In the genomic region with DNA sequence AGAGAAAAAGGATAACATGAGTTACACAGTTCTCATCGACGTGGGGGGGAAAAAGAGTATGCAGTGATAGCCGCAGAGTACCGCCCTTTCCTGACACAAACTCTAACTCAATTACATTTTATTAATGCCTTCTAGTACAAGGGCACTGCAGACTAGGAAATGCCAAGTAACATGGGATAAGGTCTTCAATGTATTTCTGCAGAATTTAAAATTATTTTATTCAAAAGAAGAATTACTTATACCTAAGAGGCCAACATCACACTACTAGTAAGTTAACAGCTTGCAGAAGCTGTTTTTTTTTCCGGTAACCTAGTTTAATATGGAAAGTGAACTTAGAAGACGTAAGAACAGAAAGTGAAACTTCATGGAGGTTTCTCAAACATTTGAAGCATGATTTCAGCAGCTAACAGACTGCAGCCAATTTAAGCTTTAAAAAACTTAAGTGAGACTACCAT, we compare ENCODE assay signal across 8 cellular contexts. TPM values are rescaled to one million over a fixed set of nuclear protein-coding genes. Genes with fewer than 3 reads are reported as not detected.
A peak's percentile ranks its signal among the peaks of the same experiment; 100 is the strongest.
DNase-seq lines count a peak whose midpoint lies in the region; ATAC-seq, FAIRE-seq and TF ChIP-seq lines count a peak whose summit lies in the region.

No MANE protein-coding gene starts in this region.

- TF ChIP-seq RAD21 in GM12878 (IDR thresholded peaks at IDR 0.05; ENCODE audit: insufficient read depth, low read depth, low read length): no peak

- H3K79me2 ChIP-seq in Loucy (ENCODE audit: insufficient read depth, low read length) (peaks cover 85% of the 10 kb centered on the region), GM12878 (ENCODE audit: control insufficient read depth, insufficient read depth, low read length) (peaks cover 66% of the 10 kb centered on the region)

- H3K27ac ChIP-seq in GM12878 (ENCODE audit: control insufficient read depth, insufficient read depth): peak overlapping the region; percentile 77
- no peak overlapping the region for H3K27ac ChIP-seq in testis
- H3K27ac ChIP-seq in dorsolateral prefrontal cortex: peak overlapping the region in 5 of 59 donors; percentile 9 to 36 (median 21)

- TF ChIP-seq POLR2A in GM12878 (IDR thresholded peaks at IDR 0.05; ENCODE audit: low read depth, low read length) (no peak), testis (IDR thresholded peaks at IDR 0.05) (no peak)

- H3K9ac ChIP-seq in Loucy (ENCODE audit: low read depth, low read length, poor library complexity, severe bottlenecking) (peak overlapping the region; percentile 58), GM12878 (ENCODE audit: control insufficient read depth, insufficient read depth, low read length) (peak overlapping the region; percentile 54; the same call in 1 of the 2 replicates)

- CTCF ChIA-PET in GM12878 (lab: Yijun Ruan, JAX): interaction anchor here (1.0 to 6.1 kb wide), 7 partner anchors 9 to 92 kb away, joined by 3 to 59 read pairs (median 5); no protein-coding TSS in a partner anchor

- BruUV-seq in GM12878 (replicated peaks; lab: Mats Ljungman, UMichigan): no TSS peak

- peak overlapping the region; percentile 81 to 91 for H3K27ac Mint-ChIP-seq in natural killer cell treated with Interleukin-12 subunit alpha and Interleukin-12 subunit beta and Interleukin-15 and Interleukin-18, amount 100 ng/mL, for 72 hours

- H3K36me3 Mint-ChIP-seq in natural killer cell treated with Interleukin-12 subunit alpha and Interleukin-12 subunit beta and Interleukin-15 and Interleukin-18, amount 100 ng/mL, for 72 hours: peaks cover 24% of the 10 kb centered on the region

- SMC1A ChIA-PET in GM12878 (lab: Charles Lee; ENCODE audit: uncharacterized antibody, unreplicated experiment): interaction anchor here (0.7 to 9.5 kb wide), 16 partner anchors 8 to 59 kb away, joined by 3 to 131 read pairs (median 4); a partner anchor contains a TSS

- POLR2A ChIA-PET in GM12878 (lab: Charles Lee): interaction anchor here (0.9 to 7.0 kb wide), 5 partner anchors 18 to 53 kb away, joined by 3 to 96 read pairs (median 4); no protein-coding TSS in a partner anchor

- H3K4me1 ChIP-seq in Loucy (ENCODE audit: insufficient read depth, low read length, poor library complexity, severe bottlenecking): peaks cover 44% of the 10 kb centered on the region
- peaks cover 16% of the 10 kb centered on the region for H3K4me1 ChIP-seq in GM12878 (ENCODE audit: control insufficient read depth, insufficient read depth, low read length)
- H3K4me1 ChIP-seq in testis: peaks cover 27% of the 10 kb centered on the region

- no peak for TF ChIP-seq EP300 in GM12878 (IDR thresholded peaks at IDR 0.05; ENCODE audit: borderline replicate concordance in 1 of 2, control insufficient read depth in 1 of 2, low read depth in 2 of 2, low read length in 2 of 2)

- H3K4me3 ChIP-seq in Loucy (ENCODE audit: low read length, poor library complexity, severe bottlenecking) (peak overlapping the region; percentile 82), GM12878 (peak overlapping the region; percentile 86), testis (no peak overlapping the region), dorsolateral prefrontal cortex (peak overlapping the region in 28 of 59 donors; percentile 0 to 39 (median 16))

- H4K20me1 ChIP-seq in Loucy (ENCODE audit: insufficient read depth, low read length, poor library complexity, severe bottlenecking) (peaks cover 70% of the 10 kb centered on the region), GM12878 (ENCODE audit: control insufficient read depth, insufficient read depth) (no peaks in the 10 kb centered on the region)

- peak; percentile 70 for FAIRE-seq in GM12878 (lab: Jason Lieb, UNC)

- under 1% methylated on average over 6 of the region's 6 CpGs for WGBS in GM12878 (ENCODE audit: insufficient coverage, insufficient replicate concordance, low lambda C conversion rate, missing lambda C conversion rate)
- WGBS in testis, 2 donors: 42 to 48% methylated on average over 6 of the region's 6 CpGs

- RAD21 ChIA-PET in GM12878 (lab: Charles Lee; ENCODE audit: unreplicated experiment): interaction anchor here (0.6 to 3.1 kb wide), 9 partner anchors 21 to 199 kb away, joined by 3 to 47 read pairs (median 5); no protein-coding TSS in a partner anchor

- no peaks in the 10 kb centered on the region for H3K9me3 Mint-ChIP-seq in natural killer cell treated with Interleukin-12 subunit alpha and Interleukin-12 subunit beta and Interleukin-15 and Interleukin-18, amount 100 ng/mL, for 72 hours

- H3K27me3 ChIP-seq in Loucy (ENCODE audit: insufficient read depth, low read length, poor library complexity, severe bottlenecking) (no peaks in the 10 kb centered on the region), GM12878 (replicated peaks in 1 of 2; ENCODE audit: control insufficient read depth in 2 of 2, insufficient read depth in 2 of 2, low read length in 1 of 2) (no peaks in the 10 kb centered on the region), testis (no peaks in the 10 kb centered on the region), dorsolateral prefrontal cortex (no peaks in the 10 kb centered on the region)

- ATAC-seq in GM12878 (peak; percentile 28), GM19023 (IDR thresholded peaks at IDR 0.05; ENCODE audit: unreplicated experiment) (no peak)
- ATAC-seq in natural killer cell treated with Interleukin-12 subunit alpha and Interleukin-12 subunit beta and Interleukin-15 and Interleukin-18, amount 100 ng/mL, for 72 hours: no peak

- in situ Hi-C loops in GM12878 (cut with MboI): no loop called here

- H3K4me1 Mint-ChIP-seq in natural killer cell treated with Interleukin-12 subunit alpha and Interleukin-12 subunit beta and Interleukin-15 and Interleukin-18, amount 100 ng/mL, for 72 hours (ENCODE audit: low read depth in 2 of 2): peaks cover 41 to 52% of the 10 kb centered on the region in 2 donors

- intact Hi-C loops in GM12878 (cut with micrococcal nuclease; ENCODE audit: unreplicated experiment) (loop anchor here (1.0 kb wide), 2 partner anchors 22 to 55 kb away; a partner anchor contains a TSS), testis (cut with DNase I; ENCODE audit: low total_unique reads) (no loop called here), dorsolateral prefrontal cortex (cut with DNase I) (loop anchor here (5.0 to 10.0 kb wide), 2 partner anchors 56 to 826 kb away; a partner anchor contains a TSS)

- H3F3A ChIP-seq in Loucy (ENCODE audit: low read depth): peaks cover 9% of the 10 kb centered on the region; the same call in 1 of the 2 replicates

- H3K4me2 ChIP-seq in Loucy (ENCODE audit: low read depth, low read length, poor library complexity, severe bottlenecking) (peak overlapping the region; percentile 96), GM12878 (ENCODE audit: control insufficient read depth, insufficient read depth) (peak overlapping the region; percentile 95)

- no peaks in the 10 kb centered on the region for H3K9me3 ChIP-seq in Loucy (ENCODE audit: insufficient read depth, low read depth, low read length)
- no peaks in the 10 kb centered on the region for H3K9me3 ChIP-seq in GM12878 (replicated peaks; ENCODE audit: control insufficient read depth, insufficient read depth, low read length)
- H3K9me3 ChIP-seq in testis: no peaks in the 10 kb centered on the region

- H3K9me2 ChIP-seq in Loucy (replicated peaks; ENCODE audit: low read depth, low read length): no peaks in the 10 kb centered on the region

- H3K4me3 Mint-ChIP-seq in natural killer cell treated with Interleukin-12 subunit alpha and Interleukin-12 subunit beta and Interleukin-15 and Interleukin-18, amount 100 ng/mL, for 72 hours: peak overlapping the region; percentile 81

- TF ChIP-seq CTCF in Loucy (conservative IDR thresholded peaks at IDR 0.05; ENCODE audit: low read length) (no peak), GM12878 (IDR thresholded peaks at IDR 0.05 in 2 of 3, conservative IDR thresholded peaks at IDR 0.05 in 1 of 3; ENCODE audit: control insufficient read depth in 2 of 3, extremely low read depth in 1 of 3, insufficient read depth in 1 of 3, low read depth in 3 of 3, low read length in 3 of 3) (no peak), testis (IDR thresholded peaks at IDR 0.05) (no peak), dorsolateral prefrontal cortex (IDR thresholded peaks at IDR 0.05 in 54 of 56, conservative IDR thresholded peaks at IDR 0.05 in 2 of 56; ENCODE audit: low read depth in 1 of 56, partially characterized antibody in 56 of 56) (no peak)

- H3K36me3 ChIP-seq in Loucy (ENCODE audit: insufficient read depth, low read length): peaks cover 22% of the 10 kb centered on the region
- H3K36me3 ChIP-seq in GM12878 (ENCODE audit: control insufficient read depth in 2 of 2, insufficient read depth in 2 of 2, low read length in 1 of 2): peaks cover 3 to 21% of the 10 kb centered on the region in 2 experiments; a peak in 3 of 4 replicates
- no peaks in the 10 kb centered on the region for H3K36me3 ChIP-seq in testis (ENCODE audit: low read depth, missing control alignments)

- DNase-seq in Daoy (ENCODE audit: low read depth) (peak; percentile 71), GM12878 (ENCODE audit: low read depth, low spot score) (no peak), testis (no peak), dorsolateral prefrontal cortex (no peak)
- DNase-seq in natural killer cell treated with Interleukin-12 subunit alpha and Interleukin-12 subunit beta and Interleukin-15 and Interleukin-18, amount 100 ng/mL, for 72 hours (ENCODE audit: low spot score): peak; percentile 69
- DNase-seq in effector CD8-positive, alpha-beta T cell (lab: John Stamatoyannopoulos, UW): no peak

- no peaks in the 10 kb centered on the region for H3K27me3 Mint-ChIP-seq in natural killer cell treated with Interleukin-12 subunit alpha and Interleukin-12 subunit beta and Interleukin-15 and Interleukin-18, amount 100 ng/mL, for 72 hours

- H2AFZ ChIP-seq in Loucy (ENCODE audit: low read length): no peak overlapping the region
- no peak overlapping the region for H2AFZ ChIP-seq in GM12878 (ENCODE audit: control insufficient read depth, low read depth, low read length)

RNA-seq across cellular contexts. Expression of a gene that starts 3.9 kb away (rescaled TPM):
- total RNA-seq in Daoy (2014; rRNA removed; shearing (Covaris generic)): 30.4 and 37.1 TPM in 2 replicates
- 213 and 214 TPM in 2 replicates for total RNA-seq in GM12878 (2013; cell fraction: nucleolus; rRNA removed)
- total RNA-seq in GM12878 (2014; rRNA removed) (54.4 and 63.2 TPM in 2 replicates), GM12878 (2014; rRNA removed; fragmentation: Illumina TruSeq; extraction: Trizol) (75.7 and 77.5 TPM in 2 replicates), GM12878 (2021) (40.9 and 44.5 TPM in 2 replicates), testis (100 to 1,000 TPM; 109 to 157 TPM), dorsolateral prefrontal cortex (10 to 100 TPM; 42.9 to 60.4 (median 50.0) TPM)
- polyA plus RNA-seq in GM12878 (2011; ENCODE audit: low read depth): 24.5 TPM
- polyA plus RNA-seq in GM12878 (2011; rRNA removed) (36.8 and 47.0 TPM in 2 replicates), GM12878 (2014; fragmentation: Illumina TruSeq; extraction: Trizol) (45.4 and 51.2 TPM in 2 replicates), GM12878 (2014; fragmentation: Nextera tagmentation; extraction: Ambion mirVana) (10 to 100 TPM; 15.8 to 16.1 TPM), GM12878 (2014; rRNA removed) (29.3 and 37.3 TPM in 2 replicates), GM12878 (2016; fragmentation: Nextera tagmentation; extraction: Ambion mirVana) (10 to 100 TPM; 23.4 to 25.3 TPM), testis (ENCODE audit: insufficient read depth, low read depth, low replicate concordance) (74.1 TPM)
- polyA plus RNA-seq in GM12878 (2011; cell fraction: cytosol; rRNA removed): 20.6 and 21.1 TPM in 2 replicates
- polyA plus RNA-seq in GM12878 (2011; cell fraction: nucleus; rRNA removed): 38.2 and 45.2 TPM in 2 replicates
- 24.8 and 32.0 TPM in 2 replicates for polyA plus RNA-seq in GM12878 (2012)
- 91.0 and 111 TPM in 2 replicates for polyA minus RNA-seq in GM12878 (2011; rRNA and poly(A)+ RNA removed)
- polyA minus RNA-seq in GM12878 (2011; cell fraction: cytosol; rRNA and poly(A)+ RNA removed): 28.5 and 35.3 TPM in 2 replicates
- 45.5 and 69.1 TPM in 2 replicates for polyA minus RNA-seq in GM12878 (2011; cell fraction: nucleus; rRNA and poly(A)+ RNA removed)
- 10 to 100 TPM; 66.1 to 67.4 TPM for total RNA-seq in natural killer cell treated with Interleukin-12 subunit alpha and Interleukin-12 subunit beta and Interleukin-15 and Interleukin-18, amount 100 ng/mL, for 72 hours

RNA-seq across cellular contexts. Expression of a gene that starts 55.8 kb away (rescaled TPM):
- total RNA-seq in Daoy (2014; rRNA removed; shearing (Covaris generic)): 40.8 and 41.7 TPM in 2 replicates
- 14.4 and 18.9 TPM in 2 replicates for total RNA-seq in GM12878 (2013; cell fraction: nucleolus; rRNA removed)
- total RNA-seq in GM12878 (2014; rRNA removed): 15.2 and 15.6 TPM in 2 replicates
- total RNA-seq in GM12878 (2014; rRNA removed; fragmentation: Illumina TruSeq; extraction: Trizol): 22.8 and 23.0 TPM in 2 replicates
- 14.3 and 16.0 TPM in 2 replicates for total RNA-seq in GM12878 (2021)
- polyA plus RNA-seq in GM12878 (2011; ENCODE audit: low read depth): 16.4 TPM
- 16.2 and 25.2 TPM in 2 replicates for polyA plus RNA-seq in GM12878 (2011; rRNA removed)
- polyA plus RNA-seq in GM12878 (2011; cell fraction: cytosol; rRNA removed): 11.7 and 11.9 TPM in 2 replicates
- polyA plus RNA-seq in GM12878 (2011; cell fraction: nucleus; rRNA removed): 5.5 and 11.2 TPM in 2 replicates
- 13.2 and 14.2 TPM in 2 replicates for polyA plus RNA-seq in GM12878 (2012)
- 25.5 and 26.4 TPM in 2 replicates for polyA plus RNA-seq in GM12878 (2014; fragmentation: Illumina TruSeq; extraction: Trizol)
- polyA plus RNA-seq in GM12878 (2014; fragmentation: Nextera tagmentation; extraction: Ambion mirVana): 10 to 100 TPM; 11.3 to 16.0 TPM
- 20.5 and 23.4 TPM in 2 replicates for polyA plus RNA-seq in GM12878 (2014; rRNA removed)
- polyA plus RNA-seq in GM12878 (2016; fragmentation: Nextera tagmentation; extraction: Ambion mirVana): 10 to 100 TPM; 11.9 to 13.2 TPM
- polyA minus RNA-seq in GM12878 (2011; rRNA and poly(A)+ RNA removed): 5.4 and 5.6 TPM in 2 replicates
- 4.1 and 5.7 TPM in 2 replicates for polyA minus RNA-seq in GM12878 (2011; cell fraction: cytosol; rRNA and poly(A)+ RNA removed)
- 3.7 and 5.5 TPM in 2 replicates for polyA minus RNA-seq in GM12878 (2011; cell fraction: nucleus; rRNA and poly(A)+ RNA removed)
- 10 to 100 TPM; 17.1 to 29.2 TPM for total RNA-seq in natural killer cell treated with Interleukin-12 subunit alpha and Interleukin-12 subunit beta and Interleukin-15 and Interleukin-18, amount 100 ng/mL, for 72 hours
- total RNA-seq in testis: 10 to 100 TPM; 15.4 to 19.2 TPM
- polyA plus RNA-seq in testis (ENCODE audit: insufficient read depth, low read depth, low replicate concordance): 19.4 TPM
- 10 to 100 TPM; 10.4 to 20.0 (median 14.9) TPM for total RNA-seq in dorsolateral prefrontal cortex

RNA-seq across cellular contexts. Expression of a gene that starts 59.1 kb away (rescaled TPM):
- not detected in 2 replicates for total RNA-seq in Daoy (2014; rRNA removed; shearing (Covaris generic))
- not detected in 2 replicates for total RNA-seq in GM12878 (2013; cell fraction: nucleolus; rRNA removed)
- total RNA-seq in GM12878 (2014; rRNA removed) (not detected in 2 replicates), GM12878 (2014; rRNA removed; fragmentation: Illumina TruSeq; extraction: Trizol) (not detected in 2 replicates), GM12878 (2021) (not detected in 2 replicates), testis (10 to 100 TPM; 13.6 to 20.9 TPM), dorsolateral prefrontal cortex (under 1 TPM in 2 of 120 experiments, not detected in 118; 0.26 to 0.49 TPM)
- polyA plus RNA-seq in GM12878 (2011; ENCODE audit: low read depth): not detected
- polyA plus RNA-seq in GM12878 (2011; rRNA removed) (not detected in 2 replicates), GM12878 (2014; fragmentation: Illumina TruSeq; extraction: Trizol) (not detected in 2 replicates), GM12878 (2014; fragmentation: Nextera tagmentation; extraction: Ambion mirVana) (not detected), GM12878 (2014; rRNA removed) (0.33 TPM in 1 of 2 replicates, not detected in the other), GM12878 (2016; fragmentation: Nextera tagmentation; extraction: Ambion mirVana) (not detected), testis (ENCODE audit: insufficient read depth, low read depth, low replicate concordance) (36.2 TPM)
- polyA plus RNA-seq in GM12878 (2011; cell fraction: cytosol; rRNA removed): not detected in 2 replicates
- polyA plus RNA-seq in GM12878 (2011; cell fraction: nucleus; rRNA removed): not detected in 2 replicates
- polyA plus RNA-seq in GM12878 (2012): not detected in 2 replicates
- not detected in 2 replicates for polyA minus RNA-seq in GM12878 (2011; rRNA and poly(A)+ RNA removed)
- polyA minus RNA-seq in GM12878 (2011; cell fraction: cytosol; rRNA and poly(A)+ RNA removed): not detected in 2 replicates
- not detected in 2 replicates for polyA minus RNA-seq in GM12878 (2011; cell fraction: nucleus; rRNA and poly(A)+ RNA removed)
- not detected for total RNA-seq in natural killer cell treated with Interleukin-12 subunit alpha and Interleukin-12 subunit beta and Interleukin-15 and Interleukin-18, amount 100 ng/mL, for 72 hours

Comparison
In these comparisons a context has a peak if more than half of its experiments do, and no peak if none do; other contexts are left out.
1. DNase-seq: peak in Daoy (single experiment) and natural killer cell treated with Interleukin-12 subunit alpha and Interleukin-12 subunit beta and Interleukin-15 and Interleukin-18, amount 100 ng/mL, for 72 hours (single experiment); none in GM12878 (single experiment), effector CD8-positive, alpha-beta T cell (single experiment), testis (single experiment) and dorsolateral prefrontal cortex (0 of 10).
2. H3K4me3 ChIP-seq: peak in Loucy (single experiment) and GM12878 (single experiment); none in testis (0 of 2).
3. RNA of a gene that starts 59.1 kb away (total RNA-seq): 13.6 to 20.9 TPM in testis; not detected in Daoy, not detected in GM12878, not detected in natural killer cell treated with Interleukin-12 subunit alpha and Interleukin-12 subunit beta and Interleukin-15 and Interleukin-18, amount 100 ng/mL, for 72 hours and 0.26 to 0.49 TPM in dorsolateral prefrontal cortex; every median in the first group is over 4 times any median in the second.